In genomic region chr1:26785611-26786436, GRCh38 we compare ENCODE assay signal across 9 cellular contexts. TPM values are rescaled to one million over a fixed set of nuclear protein-coding genes. Genes with fewer than 3 reads are reported as not detected.
DNase-seq lines count a peak whose midpoint lies in the region; ATAC-seq, FAIRE-seq and TF ChIP-seq lines count a peak whose summit lies in the region.
"Had no signal": no experiment of that assay in that cellular context is flagged by ENCODE, and none has a peak within 500 bp of the region (broad histone marks: within the 10 kb centered on the region; RNA-seq: fewer than 3 reads in every experiment).

No MANE protein-coding gene starts in this region.

- H3K36me3 ChIP-seq in PC-9 (ENCODE audit: low read depth) (0 out of 2 replicates have a peak, but pooled peaks cover 4% of the 10 kb centered on the region), duodenal mucosa (ENCODE audit: control insufficient read depth in 1 of 2, insufficient read depth in 2 of 2, low read length in 2 of 2) (peaks cover 0 to 8% of the 10 kb centered on the region in 2 donors)

- DNase-seq in GM19239 (ENCODE audit: insufficient read length, low spot score) (no peak), PC-9 (no peak), nephron progenitor cell (no peak), NCI-H510A treated with DMSO at 0.1 percent for 48 hours (lab: John Stamatoyannopoulos, UW) (no peak)

- peak; percentile 18 for FAIRE-seq in GM19239 (lab: Jason Lieb, UNC)

- no peak overlapping the region for H2AFZ ChIP-seq in PC-9

- H3K79me2 ChIP-seq in PC-9 (ENCODE audit: low read depth) = peaks cover 20% of the 10 kb centered on the region

- no peaks in the 10 kb centered on the region for H3K9me2 ChIP-seq in PC-9 (ENCODE audit: insufficient read depth)

- peak overlapping the region; percentile 99 for H3K4me2 ChIP-seq in PC-9

- POLR2A ChIA-PET in PC-9 (lab: Charles Lee; ENCODE audit: unreplicated experiment) = interaction anchor here (0.6 kb wide), 1 partner anchor 13 kb away, joined by 3 read pairs; no protein-coding TSS in a partner anchor

- H4K20me1 ChIP-seq in PC-9 (ENCODE audit: insufficient read depth) = no peaks in the 10 kb centered on the region

- intact Hi-C loops in PC-9 (cut with micrococcal nuclease; ENCODE audit: unreplicated experiment) = no loop called here

- H3F3A ChIP-seq in PC-9 (ENCODE audit: insufficient read depth, low read depth) = peaks cover 47% of the 10 kb centered on the region

- H3K36me3 Mint-ChIP-seq in nephron progenitor cell (ENCODE audit: low read depth) = peaks cover 19% of the 10 kb centered on the region

- peak overlapping the region; percentile 27 to 98 for H3K9ac ChIP-seq in duodenal mucosa (ENCODE audit: low read depth in 1 of 2, low read length in 2 of 2)

- H3K4me3 ChIP-seq in PC-9 (no peak overlapping the region), duodenal mucosa (ENCODE audit: low read depth in 1 of 2, low read length in 2 of 2) (peak overlapping the region; percentile 17 to 28)

- H3K27me3 ChIP-seq in PC-9 (ENCODE audit: insufficient read depth, low read depth) = no peaks in the 10 kb centered on the region
- H3K27me3 ChIP-seq in duodenal mucosa (ENCODE audit: control insufficient read depth in 1 of 2, insufficient read depth in 2 of 2, low read length in 2 of 2) = no peaks in the 10 kb centered on the region
- H3K27me3 ChIP-seq: SJCRH30 had no signal

- peaks cover 84% of the 10 kb centered on the region for H3K4me1 Mint-ChIP-seq in nephron progenitor cell

- peak overlapping the region; percentile 92 for H3K27ac ChIP-seq in PC-9
- H3K27ac ChIP-seq in duodenal mucosa (ENCODE audit: low read depth, low read length) = peak overlapping the region; percentile 68

- BruUV-seq in PC-9 (replicated peaks; lab: Mats Ljungman, UMichigan) = no TSS peak

- ATAC-seq in HG03045 (IDR thresholded peaks at IDR 0.05; ENCODE audit: unreplicated experiment) = no peak
- ATAC-seq in HG02610 (IDR thresholded peaks at IDR 0.05; ENCODE audit: unreplicated experiment) = no peak
- ATAC-seq in GM21619 (IDR thresholded peaks at IDR 0.05; ENCODE audit: unreplicated experiment) = no peak

- H3K9me3 Mint-ChIP-seq in nephron progenitor cell = no peaks in the 10 kb centered on the region

- CTCF ChIA-PET in PC-9 (lab: Charles Lee) = no interaction called here

- no peaks in the 10 kb centered on the region for H3K9me3 ChIP-seq in PC-9 (ENCODE audit: insufficient read depth, low read depth)
- H3K9me3 ChIP-seq in duodenal mucosa (ENCODE audit: control insufficient read depth in 1 of 2, low read length in 2 of 2) = no peaks in the 10 kb centered on the region
- H3K9me3 ChIP-seq: SJCRH30 had no signal

- peak overlapping the region; percentile 98 for H3K4me3 Mint-ChIP-seq in nephron progenitor cell

- TF ChIP-seq CTCF in PC-9 (conservative IDR thresholded peaks at IDR 0.05) = no peak
- no peak for TF ChIP-seq CTCF in nephron progenitor cell (IDR thresholded peaks at IDR 0.05)

- H3K27ac Mint-ChIP-seq in nephron progenitor cell = peak overlapping the region; percentile 99

- no peaks in the 10 kb centered on the region for H3K27me3 Mint-ChIP-seq in nephron progenitor cell (ENCODE audit: low read depth, poor library complexity)

- H3K4me1 ChIP-seq in PC-9 (replicated peaks; ENCODE audit: insufficient read depth) = peaks cover 61% of the 10 kb centered on the region
- H3K4me1 ChIP-seq in duodenal mucosa (ENCODE audit: control insufficient read depth in 1 of 2, insufficient read depth in 2 of 2, low read length in 2 of 2) = peaks cover 48 to 53% of the 10 kb centered on the region in 2 donors

RNA-seq across cellular contexts. Expression of gene PIGV, which starts 1.9 kb away (rescaled TPM):
- 30.8 and 31.9 TPM in 2 replicates for total RNA-seq in PC-9 (2021)

RNA-seq across cellular contexts. Expression of gene ZDHHC18, which starts 40.7 kb away (rescaled TPM):
- total RNA-seq in PC-9 (2021) = 27.2 and 36.1 TPM in 2 replicates
